ENCODE assay signal across 8 cellular contexts in the genomic region with DNA sequence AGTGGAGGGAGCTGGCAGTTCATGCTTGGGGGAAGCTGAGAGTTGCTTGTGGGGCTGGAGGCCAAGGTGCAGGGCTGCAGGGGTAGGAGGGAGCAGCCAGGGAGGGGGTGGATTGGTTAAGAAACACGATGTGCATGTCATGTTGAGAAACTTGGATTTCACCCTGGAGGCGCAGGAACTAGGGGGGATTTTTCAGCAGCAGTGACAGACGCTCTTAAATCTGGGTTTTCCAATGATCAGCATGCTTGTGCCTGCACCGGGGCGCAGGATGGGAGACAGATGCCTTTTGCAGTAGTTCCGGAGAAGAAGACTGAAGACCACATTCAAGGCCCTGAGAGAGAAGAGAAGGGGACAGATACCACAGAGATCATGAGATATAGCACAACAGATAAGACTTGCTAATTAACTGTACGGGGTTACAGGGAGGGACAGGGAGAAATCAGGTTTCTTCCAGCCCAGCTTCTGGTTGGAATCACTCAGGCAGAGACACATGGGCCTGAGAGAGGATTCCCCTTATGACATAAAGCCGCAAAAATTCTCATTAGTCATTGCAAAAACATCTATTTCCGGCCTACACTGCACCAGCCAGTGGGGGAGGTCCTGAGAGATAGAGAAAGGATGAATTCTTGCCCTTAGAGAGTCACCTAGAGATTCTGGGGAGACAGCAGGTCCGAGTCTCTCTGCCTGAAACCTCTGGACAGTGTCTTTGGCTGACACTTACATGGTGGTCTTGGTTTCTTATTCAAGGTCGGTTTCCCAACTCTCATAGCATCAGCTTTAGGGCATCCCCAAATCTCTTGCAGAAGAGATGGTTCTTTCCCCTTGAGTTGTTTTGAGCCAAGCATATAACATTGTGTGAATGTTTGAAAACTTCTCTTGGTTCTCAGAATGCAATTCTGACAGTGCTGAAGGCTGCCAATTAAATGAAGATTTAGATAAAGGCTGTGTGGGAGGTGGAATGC. TPM values are rescaled to one million over a fixed set of nuclear protein-coding genes. Genes with fewer than 3 reads are reported as not detected.
DNase-seq lines count a peak whose midpoint lies in the region; ATAC-seq and TF ChIP-seq lines count a peak whose summit lies in the region.

No MANE protein-coding gene starts in this region.

- H3K9me2 ChIP-seq in OCI-LY1 (ENCODE audit: low read depth, low read length): no peaks in the 10 kb centered on the region

- no peak overlapping the region for H2AFZ ChIP-seq in OCI-LY1 (ENCODE audit: low read length)

- H3K4me1 ChIP-seq in OCI-LY1 (ENCODE audit: insufficient read depth, low read length, severe bottlenecking) (peaks cover 56% of the 10 kb centered on the region), left lung (peaks cover 0 to 2% of the 10 kb centered on the region in 2 donors), vagina (peaks cover 29% of the 10 kb centered on the region), upper lobe of right lung (peaks cover 3% of the 10 kb centered on the region)

- H3K36me3 ChIP-seq in OCI-LY1 (ENCODE audit: insufficient read depth, low read length) (no peaks in the 10 kb centered on the region), left lung (no peaks in the 10 kb centered on the region), vagina (no peaks in the 10 kb centered on the region), upper lobe of right lung (no peaks in the 10 kb centered on the region)

- peak overlapping the region; percentile 89 for H3K27ac ChIP-seq in OCI-LY1 (ENCODE audit: low read depth, low read length, poor library complexity, severe bottlenecking)
- H3K27ac ChIP-seq in left lung: no peak overlapping the region
- peak overlapping the region; percentile 27 for H3K27ac ChIP-seq in vagina
- H3K27ac ChIP-seq in upper lobe of right lung: no peak overlapping the region

- H3K79me2 ChIP-seq in OCI-LY1 (ENCODE audit: insufficient read depth, low read length): no peaks in the 10 kb centered on the region

- intact Hi-C loops in left lung (cut with DNase I) (no loop called here), vagina (cut with DNase I) (no loop called here), upper lobe of right lung (cut with DNase I) (no loop called here)

- no peaks in the 10 kb centered on the region for H3K9me3 ChIP-seq in OCI-LY1 (ENCODE audit: low read length)
- no peaks in the 10 kb centered on the region for H3K9me3 ChIP-seq in left lung
- no peaks in the 10 kb centered on the region for H3K9me3 ChIP-seq in vagina
- no peaks in the 10 kb centered on the region for H3K9me3 ChIP-seq in upper lobe of right lung

- H3K36me3 Mint-ChIP-seq in activated naive CD8-positive, alpha-beta T cell: no peaks in the 10 kb centered on the region

- DNase-seq in left lung (no peak), vagina (ENCODE audit: extremely low spot score in 2 of 2) (no peak), 8988T (no peak), upper lobe of right lung (no peak)

- peak overlapping the region; percentile 2 for H3K9ac ChIP-seq in OCI-LY1 (ENCODE audit: low read length)

- H3K27me3 ChIP-seq in OCI-LY1 (ENCODE audit: insufficient read depth, low read length) (no peaks in the 10 kb centered on the region), left lung (no peaks in the 10 kb centered on the region), vagina (no peaks in the 10 kb centered on the region), upper lobe of right lung (no peaks in the 10 kb centered on the region)

- H4K20me1 ChIP-seq in OCI-LY1 (ENCODE audit: insufficient read depth, low read length): no peaks in the 10 kb centered on the region

- peak overlapping the region; percentile 1 for H3K4me3 ChIP-seq in OCI-LY1 (ENCODE audit: low read depth, low read length, poor library complexity, severe bottlenecking)
- H3K4me3 ChIP-seq in left lung: no peak overlapping the region
- no peak overlapping the region for H3K4me3 ChIP-seq in vagina
- no peak overlapping the region for H3K4me3 ChIP-seq in upper lobe of right lung

- H3K4me3 Mint-ChIP-seq in activated naive CD8-positive, alpha-beta T cell: peak overlapping the region; percentile 66

- H3K27ac Mint-ChIP-seq in activated naive CD8-positive, alpha-beta T cell: peak overlapping the region; percentile 94

- TF ChIP-seq CTCF in OCI-LY1 (IDR thresholded peaks at IDR 0.05; ENCODE audit: low read length): no peak
- no peak for TF ChIP-seq CTCF in left lung (IDR thresholded peaks at IDR 0.05)
- TF ChIP-seq CTCF in vagina (IDR thresholded peaks at IDR 0.05): no peak
- no peak for TF ChIP-seq CTCF in upper lobe of right lung (IDR thresholded peaks at IDR 0.05)

- H3K4me2 ChIP-seq in OCI-LY1 (ENCODE audit: low read length): peak overlapping the region; percentile 23; the same call in 1 of the 2 replicates

- ATAC-seq in GM18517 (IDR thresholded peaks at IDR 0.05; ENCODE audit: unreplicated experiment) (peak; percentile 74), HG02840 (IDR thresholded peaks at IDR 0.05; ENCODE audit: low FRiP score, unreplicated experiment) (peak; percentile 74), left lung (peak; percentile 74), upper lobe of right lung (no peak)

- H3K9me3 Mint-ChIP-seq in activated naive CD8-positive, alpha-beta T cell (ENCODE audit: low read depth): no peaks in the 10 kb centered on the region

- no peaks in the 10 kb centered on the region for H3F3A ChIP-seq in OCI-LY1 (ENCODE audit: insufficient read depth, low read length)

- H3K4me1 Mint-ChIP-seq in activated naive CD8-positive, alpha-beta T cell (ENCODE audit: low read depth): peaks cover 95% of the 10 kb centered on the region

- no peaks in the 10 kb centered on the region for H3K27me3 Mint-ChIP-seq in activated naive CD8-positive, alpha-beta T cell

- TF ChIP-seq POLR2A in vagina (IDR thresholded peaks at IDR 0.05): no peak

RNA-seq across cellular contexts. Expression of a gene that starts 27.1 kb away (rescaled TPM):
- 10 to 100 TPM in 1 of 2 donors, 1 to 10 TPM in 1; 8.7 to 20.3 TPM for total RNA-seq in left lung
- 123 TPM for total RNA-seq in vagina
- 27.2 TPM for total RNA-seq in upper lobe of right lung

Comparison
In these comparisons a context has a peak if more than half of its experiments do, and no peak if none do; other contexts are left out.
1. H3K27ac ChIP-seq: peak in OCI-LY1 (single experiment) and vagina (single experiment); none in left lung (0 of 2) and upper lobe of right lung (single experiment).